Comparison of ENCODE assay signal across 8 cellular contexts in genomic region chr12:32534698-32535097, GRCh38.
DNase-seq lines count a peak whose midpoint lies in the region; ATAC-seq and TF ChIP-seq lines count a peak whose summit lies in the region.

No MANE protein-coding gene starts in this region.

- no peak for ATAC-seq in left lung
- ATAC-seq in stimulated activated memory B cell treated with anti-CD40 and anti-IgM and Interleukin-4, amounts not matched to agents 10 μg/mL and 1 μg/mL and 100 μg/mL, for 72 hours, result no peak
- no peak for ATAC-seq in GM21367 (IDR thresholded peaks at IDR 0.05; ENCODE audit: unreplicated experiment)

- H3K4me1 ChIP-seq in HEK293 (ENCODE audit: control insufficient read depth, insufficient read depth, low read length) (peaks cover 25% of the 10 kb centered on the region), left lung (peaks cover 11 to 69% of the 10 kb centered on the region in 2 donors)
- no peaks in the 10 kb centered on the region for H3K4me1 ChIP-seq in CD4-positive, alpha-beta memory T cell (ENCODE audit: insufficient read depth, low read length)

- no peaks in the 10 kb centered on the region for H3K36me3 ChIP-seq in HEK293 (ENCODE audit: control insufficient read depth in 2 of 2, insufficient read depth in 1 of 2, low read length in 2 of 2)
- no peaks in the 10 kb centered on the region for H3K36me3 ChIP-seq in left lung
- H3K36me3 ChIP-seq in CD4-positive, alpha-beta memory T cell (ENCODE audit: insufficient read depth, low read length), result no peaks in the 10 kb centered on the region

- H3K4me3 ChIP-seq in HEK293 (ENCODE audit: low read depth, low read length), result no peak overlapping the region
- peak overlapping the region; percentile 41 for H3K4me3 ChIP-seq in astrocyte of the cerebellum (ENCODE audit: low read depth, low read length)
- peak overlapping the region; percentile 7 to 19 for H3K4me3 ChIP-seq in left lung
- H3K4me3 ChIP-seq in CD4-positive, alpha-beta memory T cell (ENCODE audit: low read length in 2 of 2), result no peak overlapping the region

- CTCF ChIA-PET in HEK293 (lab: Yijun Ruan, JAX), result interaction anchor here (1.0 kb wide), 1 partner anchor 77 kb away, joined by 5 read pairs; no protein-coding TSS in a partner anchor
- CTCF ChIA-PET in CD4-positive, alpha-beta memory T cell (lab: Charles Lee; ENCODE audit: partially characterized antibody), result no interaction called here

- DNase-seq in astrocyte of the cerebellum (ENCODE audit: low read depth) (no peak), left lung (no peak)
- DNase-seq in CD4-positive, alpha-beta memory T cell, result no peak
- no peak for DNase-seq in activated effector memory CD4-positive, alpha-beta T cell treated with Interleukin-2 at 50 U/mL for 16 hours
- DNase-seq in stimulated activated CD4-positive, alpha-beta T cell treated with anti-CD3 and anti-CD28 coated beads, Interleukin-4, amount 100 ng/mL, for 4 hours, result no peak

- in situ Hi-C loops in astrocyte of the cerebellum (cut with HindIII; ENCODE audit: low sequenced_read_pairs), result no loop called here

- H3K27me3 ChIP-seq in left lung, result no peaks in the 10 kb centered on the region
- H3K27me3 ChIP-seq in CD4-positive, alpha-beta memory T cell (ENCODE audit: insufficient read depth, low read length), result no peaks in the 10 kb centered on the region

- peak overlapping the region; percentile 78 for H3K4me3 Mint-ChIP-seq in stimulated activated memory B cell treated with anti-CD40 and anti-IgM and Interleukin-4, amounts not matched to agents 10 μg/mL and 1 μg/mL and 100 μg/mL, for 72 hours
- H3K4me3 Mint-ChIP-seq in CD4-positive, alpha-beta memory T cell, result no peak overlapping the region

- no peaks in the 10 kb centered on the region for H3K9me3 Mint-ChIP-seq in stimulated activated memory B cell treated with anti-CD40 and anti-IgM and Interleukin-4, amounts not matched to agents 10 μg/mL and 1 μg/mL and 100 μg/mL, for 72 hours
- H3K9me3 Mint-ChIP-seq in CD4-positive, alpha-beta memory T cell, result no peaks in the 10 kb centered on the region

- POLR2A ChIA-PET in HEK293 (lab: Yijun Ruan, JAX), result interaction anchor here (1.0 kb wide), 1 partner anchor 135 kb away, joined by 3 read pairs; no protein-coding TSS in a partner anchor
- POLR2A ChIA-PET in CD4-positive, alpha-beta memory T cell (lab: Charles Lee; ENCODE audit: partially characterized antibody), result no interaction called here

- intact Hi-C loops in left lung (cut with DNase I), result no loop called here
- intact Hi-C loops in CD4-positive, alpha-beta memory T cell (cut with micrococcal nuclease), result no loop called here

- H3K4me1 Mint-ChIP-seq in stimulated activated memory B cell treated with anti-CD40 and anti-IgM and Interleukin-4, amounts not matched to agents 10 μg/mL and 1 μg/mL and 100 μg/mL, for 72 hours, result peaks cover 24% of the 10 kb centered on the region
- H3K4me1 Mint-ChIP-seq in CD4-positive, alpha-beta memory T cell, result peaks cover 4 to 8% (median 6%) of the 10 kb centered on the region in 4 donors

- H3K27ac ChIP-seq in HEK293 (ENCODE audit: extremely low read depth, low read depth, low read length) (peak overlapping the region; percentile 36; the same call in 1 of the 2 replicates), left lung (peak overlapping the region; percentile 76 to 83)
- no peak overlapping the region for H3K27ac ChIP-seq in CD4-positive, alpha-beta memory T cell (ENCODE audit: low read depth, low read length)

- TF ChIP-seq CTCF in HEK293 (tag by site-specific recombination; IDR thresholded peaks at IDR 0.05) (no peak), astrocyte of the cerebellum (IDR thresholded peaks at IDR 0.05; ENCODE audit: low read depth, low read length, missing control alignments) (no peak), left lung (IDR thresholded peaks at IDR 0.05) (no peak)

- H3K27ac Mint-ChIP-seq in stimulated activated memory B cell treated with anti-CD40 and anti-IgM and Interleukin-4, amounts not matched to agents 10 μg/mL and 1 μg/mL and 100 μg/mL, for 72 hours, result peak overlapping the region; percentile 71
- H3K27ac Mint-ChIP-seq in CD4-positive, alpha-beta memory T cell, result peak overlapping the region in 1 of 7 donors; percentile 17

- H3K9me3 ChIP-seq in HEK293 (ENCODE audit: control insufficient read depth, insufficient read depth, low read depth, low read length) (no peaks in the 10 kb centered on the region), left lung (no peaks in the 10 kb centered on the region)
- no peaks in the 10 kb centered on the region for H3K9me3 ChIP-seq in CD4-positive, alpha-beta memory T cell (ENCODE audit: control insufficient read depth in 1 of 2, low read length in 2 of 2)

- no peaks in the 10 kb centered on the region for H3K27me3 Mint-ChIP-seq in stimulated activated memory B cell treated with anti-CD40 and anti-IgM and Interleukin-4, amounts not matched to agents 10 μg/mL and 1 μg/mL and 100 μg/mL, for 72 hours
- peaks cover 0 to 18% of the 10 kb centered on the region in 2 donors for H3K27me3 Mint-ChIP-seq in CD4-positive, alpha-beta memory T cell

- H3K36me3 Mint-ChIP-seq in stimulated activated memory B cell treated with anti-CD40 and anti-IgM and Interleukin-4, amounts not matched to agents 10 μg/mL and 1 μg/mL and 100 μg/mL, for 72 hours, result no peaks in the 10 kb centered on the region
- H3K36me3 Mint-ChIP-seq in CD4-positive, alpha-beta memory T cell, result no peaks in the 10 kb centered on the region

TF ChIP-seq in HEK293, 187 proteins besides CTCF, POLR2A, EP300 and RAD21:
- no peak for TF ChIP-seq ZNF10 (tag by site-specific recombination; IDR thresholded peaks at IDR 0.05)
- no peak for TF ChIP-seq ZNF48 (tag by site-specific recombination; IDR thresholded peaks at IDR 0.05)
- TF ChIP-seq ZNF175 (tag by site-specific recombination; IDR thresholded peaks at IDR 0.05), result no peak
- TF ChIP-seq ZNF518A (tag by site-specific recombination; conservative IDR thresholded peaks at IDR 0.05; ENCODE audit: low read depth), result no peak
- no peak for TF ChIP-seq ZEB2 (tag by site-specific recombination; IDR thresholded peaks at IDR 0.05)
- no peak for TF ChIP-seq TCF7L2 (IDR thresholded peaks at IDR 0.05; ENCODE audit: borderline replicate concordance, low read depth, low read length)
- no peak for TF ChIP-seq ZNF768 (tag by site-specific recombination; IDR thresholded peaks at IDR 0.05)
- TF ChIP-seq ZNF624 (tag by site-specific recombination; IDR thresholded peaks at IDR 0.05), result no peak
- TF ChIP-seq PRDM6 (tag by site-specific recombination; IDR thresholded peaks at IDR 0.05), result 0 out of 2 replicates have a peak, but pooled peaks have one; percentile 38

Comparison
In these comparisons a context has a peak if more than half of its experiments do, and no peak if none do; other contexts are left out.
1. H3K4me3 ChIP-seq: peak in astrocyte of the cerebellum (single experiment) and left lung (2 of 2); none in HEK293 (single experiment) and CD4-positive, alpha-beta memory T cell (0 of 2).